In genomic region chr6:52494298-52495072, GRCh38 we compare ENCODE assay signal across 1 cellular context.
TF ChIP-seq lines count a peak whose summit lies in the region.

No MANE protein-coding gene starts in this region.

TF ChIP-seq in H1, 55 proteins besides CTCF, POLR2A, EP300 and RAD21:
- TF ChIP-seq RFX5 (IDR thresholded peaks at IDR 0.05; ENCODE audit: borderline replicate concordance, low read depth, low read length) (no peak), BCL11A (IDR thresholded peaks at IDR 0.05; ENCODE audit: low read depth in 2 of 2, low read length in 2 of 2) (no peak), TAF7 (optimal IDR thresholded peaks at IDR 0.05; ENCODE audit: borderline replicate concordance, low read depth, low read length) (no peak), KDM1A (IDR thresholded peaks at IDR 0.05; ENCODE audit: borderline replicate concordance, low read length) (0 out of 2 replicates have a peak, but pooled peaks have one; percentile 54), CBX5 (IDR thresholded peaks at IDR 0.05; ENCODE audit: low read depth, low read length) (no peak)
